In genomic region chr11:16876840-16877239, GRCh38 we compare ENCODE assay signal across 16 cellular contexts.
"Had no signal": no experiment of that assay in that cellular context is flagged by ENCODE, and none has a peak within 500 bp of the region (broad histone marks: within the 10 kb centered on the region; RNA-seq: fewer than 3 reads in every experiment).

No MANE protein-coding gene starts in this region.

- H3K4me3 ChIP-seq: lower lobe of right lung, pancreas, upper lobe of left lung had no signal

- H3K9me3 ChIP-seq: lower lobe of right lung, pancreas, upper lobe of left lung had no signal

- H3K36me3 ChIP-seq: lower lobe of right lung, pancreas, upper lobe of left lung, WERI-Rb-1 had no signal

- H3K27me3 ChIP-seq: foreskin keratinocyte, pancreas, upper lobe of left lung had no signal

- FAIRE-seq: endometrium, pancreas had no signal

- DNase-seq: activated CD4-positive, alpha-beta memory T cell treated with anti-CD3 and anti-CD28 coated beads, Interleukin-2, amount 10 ng/mL, durations not matched to agents 7 days and 5 days; activated CD4-positive, alpha-beta T cell treated with anti-CD3 and anti-CD28 coated beads for 36 hours; activated naive CD4-positive, alpha-beta T cell treated with anti-CD3 and anti-CD28 coated beads, Interleukin-2, amount 50 U/mL, for 16 hours; activated T-cell treated with anti-CD3 and anti-CD28 coated beads, Interleukin-2, amount 50 U/mL, for 24 hours; left colon; lower lobe of right lung; naive B cell; pancreas; stimulated activated CD4-positive, alpha-beta T cell treated with anti-CD3 and anti-CD28 coated beads, Interleukin-15, amount 100 ng/mL, for 24 hours; stimulated activated CD4-positive, alpha-beta T cell treated with anti-CD3 and anti-CD28 coated beads, Interleukin-4, amount 100 ng/mL, for 1 hour; stimulated activated naive CD4-positive, alpha-beta T cell; T-helper 17 cell; upper lobe of left lung; WERI-Rb-1 had no signal

- H3K27ac ChIP-seq: lower lobe of right lung, pancreas, upper lobe of left lung, WERI-Rb-1 had no signal

- ATAC-seq: activated CD4-positive, alpha-beta T cell treated with anti-CD3 and anti-CD28 coated beads for 36 hours; left colon; lower lobe of right lung; pancreas; T-helper 17 cell had no signal
